ENCODE assay signal across 17 cellular contexts in genomic region chrX:134470013-134470412, GRCh38. TPM values are rescaled to one million over a fixed set of nuclear protein-coding genes. Genes with fewer than 3 reads are reported as not detected.
DNase-seq lines count a peak whose midpoint lies in the region; ATAC-seq and TF ChIP-seq lines count a peak whose summit lies in the region.
"Had no signal": no experiment of that assay in that cellular context is flagged by ENCODE, and none has a peak within 500 bp of the region (broad histone marks: within the 10 kb centered on the region; RNA-seq: fewer than 3 reads in every experiment).

No MANE protein-coding gene starts in this region.

- H3K4me3 ChIP-seq in ACC112 (ENCODE audit: low read depth, low read length) (no peak overlapping the region), RWPE2 (ENCODE audit: severe bottlenecking) (no peak overlapping the region)
- H3K4me3 ChIP-seq: BLaER1 treated with 17β-estradiol and CSF1 and Interleukin-3, amounts not matched to agents 10 nM and 100 nM; GM12878; GM23338 had no signal

- no peaks in the 10 kb centered on the region for H3K27me3 Mint-ChIP-seq in HFFc6 (ENCODE audit: insufficient read depth)
- H3K27me3 Mint-ChIP-seq: B cell had no signal

- H3K79me2 ChIP-seq in ACC112 (ENCODE audit: control insufficient read depth, insufficient read depth, low read length, unreplicated experiment) = peaks cover 22% of the 10 kb centered on the region

- H3K36me3 ChIP-seq in ACC112 (ENCODE audit: insufficient read depth, low read length) (no peaks in the 10 kb centered on the region), RWPE2 (ENCODE audit: low read depth) (peaks cover 15% of the 10 kb centered on the region)

- H3K27ac ChIP-seq in ACC112 (ENCODE audit: low read depth, low read length) = peak overlapping the region; percentile 3
- H3K27ac ChIP-seq in RWPE2 (ENCODE audit: poor library complexity, severe bottlenecking) = peak overlapping the region; percentile 13
- H3K27ac ChIP-seq in epithelial cell of prostate = peak overlapping the region; percentile 22
- H3K27ac ChIP-seq: BLaER1 treated with 17β-estradiol and CSF1 and Interleukin-3, amounts not matched to agents 10 nM and 100 nM had no signal

- no peak for TF ChIP-seq CTCF in HFFc6 (IDR thresholded peaks at IDR 0.05)
- no peak for TF ChIP-seq CTCF in RWPE2 (IDR thresholded peaks at IDR 0.05; ENCODE audit: poor library complexity, severe bottlenecking)

- H3K9me3 ChIP-seq in RWPE2 (ENCODE audit: severe bottlenecking) = no peaks in the 10 kb centered on the region
- H3K9me3 ChIP-seq: BLaER1 treated with 17β-estradiol and CSF1 and Interleukin-3, amounts not matched to agents 10 nM and 100 nM had no signal

- H3K4me3 Mint-ChIP-seq in HFFc6 = no peak overlapping the region
- H3K4me3 Mint-ChIP-seq: B cell; CD8-positive, alpha-beta T cell; GM23338 had no signal

- no peak for DNase-seq in HFFc6
- no peak for DNase-seq in RWPE2 (ENCODE audit: low spot score)
- DNase-seq in epithelial cell of prostate (ENCODE audit: low read depth, low spot score) = no peak
- no peak for DNase-seq in activated T-cell treated with anti-CD3 and anti-CD28 coated beads, Interleukin-2, amount 50 U/mL, for 1 hour
- DNase-seq: 8988T; CD8-positive, alpha-beta T cell; DMS 273 treated with DMSO at 0.1 percent for 48 hours; DMS53; DND-41 had no signal

- no peak overlapping the region for H2AFZ ChIP-seq in ACC112 (ENCODE audit: low read length, unreplicated experiment)
- H2AFZ ChIP-seq: GM23338 had no signal

- H3K4me1 Mint-ChIP-seq in HFFc6 (ENCODE audit: low read depth) = peaks cover 13% of the 10 kb centered on the region
- H3K4me1 Mint-ChIP-seq: B cell, GM23338 had no signal

- H3K4me1 ChIP-seq in ACC112 (ENCODE audit: control insufficient read depth, insufficient read depth, low read length, unreplicated experiment) (peaks cover 10% of the 10 kb centered on the region), RWPE2 (ENCODE audit: insufficient read depth, poor library complexity, severe bottlenecking) (peaks cover 7% of the 10 kb centered on the region)

- ATAC-seq in RWPE2 (ENCODE audit: low read depth) (no peak), GM21515 (IDR thresholded peaks at IDR 0.05; ENCODE audit: unreplicated experiment) (no peak), GM18517 (IDR thresholded peaks at IDR 0.05; ENCODE audit: unreplicated experiment) (no peak), HG03442 (IDR thresholded peaks at IDR 0.05; ENCODE audit: unreplicated experiment) (no peak)
- ATAC-seq: CD8-positive, alpha-beta T cell; GM12878; GM23338 had no signal

- no peaks in the 10 kb centered on the region; the same call in 1 of the 2 replicates for H3K36me3 Mint-ChIP-seq in HFFc6 (ENCODE audit: low read depth)

- H3K9me3 Mint-ChIP-seq in HFFc6 = no peaks in the 10 kb centered on the region
- H3K9me3 Mint-ChIP-seq: CD8-positive, alpha-beta T cell; GM23338 had no signal

- H3K27ac Mint-ChIP-seq in HFFc6 = peak overlapping the region; percentile 48; the same call in 1 of the 2 replicates
- H3K27ac Mint-ChIP-seq: B cell; CD8-positive, alpha-beta T cell; GM23338 had no signal

- H3K27me3 ChIP-seq in ACC112 (ENCODE audit: insufficient read depth, low read length) = no peaks in the 10 kb centered on the region
- no peaks in the 10 kb centered on the region for H3K27me3 ChIP-seq in RWPE2 (ENCODE audit: insufficient read depth, poor library complexity, severe bottlenecking)

RNA-seq across cellular contexts. Expression of gene HPRT1, which starts 10.0 kb away (rescaled TPM):
- total RNA-seq in HFFc6 (2021; fragmentation: NEBNext Ultra II Directional; extraction: Animal tissue kit (Norgen Biotek cat#: 25700)) = 10 to 100 TPM; 42.0 to 51.8 (median 49.6) TPM
